ENCODE assay signal across 11 cellular contexts in genomic region chr15:75678324-75678690, GRCh38. TPM values are rescaled to one million over a fixed set of nuclear protein-coding genes. Genes with fewer than 3 reads are reported as not detected.
"Had no signal": no experiment of that assay in that cellular context is flagged by ENCODE, and none has a peak within 500 bp of the region (broad histone marks: within the 10 kb centered on the region; RNA-seq: fewer than 3 reads in every experiment).

No MANE protein-coding gene starts in this region.

RNA-seq across cellular contexts. Expression of gene CSPG4, which starts 34.3 kb away (rescaled TPM):
- total RNA-seq: activated B cell treated with CpG ODN at 0.5 μM for 24 hours; activated CD4-positive, alpha-beta memory T cell treated with anti-CD3 and anti-CD28 coated beads for 36 hours; activated CD4-positive, alpha-beta T cell treated with anti-CD3 and anti-CD28 coated beads, Interleukin-2, amount 10 ng/mL, durations not matched to agents 24 days and 14 days; activated CD8-positive, alpha-beta T cell treated with anti-CD3 and anti-CD28 coated beads for 36 hours; activated naive CD4-positive, alpha-beta T cell treated with anti-CD3 and anti-CD28 coated beads for 36 hours; activated naive CD4-positive, alpha-beta T cell treated with anti-CD3 and anti-CD28 coated beads, Interleukin-2, amount 50 U/mL, for 72 hours; activated naive CD8-positive, alpha-beta T cell treated with anti-CD3 and anti-CD28 coated beads for 36 hours; activated T-cell treated with anti-CD3 and anti-CD28 coated beads, Interleukin-2, amount 50 U/mL, for 72 hours; activated T-helper 1 cell treated with anti-CD3 and anti-CD28 coated beads, Interleukin-12 subunit alpha, Interleukin-12 subunit beta, Interleukin-2, Interleukin-4 antibody, amounts not matched to agents 30 ng/mL and 10 ng/mL and 1 ng/mL, durations not matched to agents 14 hours and 24 hours and 36 hours; T-helper 1 cell treated with Interleukin-12 subunit alpha and Interleukin-12 subunit beta and Interleukin-4 antibody, amounts not matched to agents 30 ng/mL and 1 ng/mL, for 36 hours; T-helper 2 cell treated with Interferon-gamma antibody and Interleukin-4, amounts not matched to agents 100 ng/mL and 5 ng/mL, for 36 hours had no signal
